In the genomic region with DNA sequence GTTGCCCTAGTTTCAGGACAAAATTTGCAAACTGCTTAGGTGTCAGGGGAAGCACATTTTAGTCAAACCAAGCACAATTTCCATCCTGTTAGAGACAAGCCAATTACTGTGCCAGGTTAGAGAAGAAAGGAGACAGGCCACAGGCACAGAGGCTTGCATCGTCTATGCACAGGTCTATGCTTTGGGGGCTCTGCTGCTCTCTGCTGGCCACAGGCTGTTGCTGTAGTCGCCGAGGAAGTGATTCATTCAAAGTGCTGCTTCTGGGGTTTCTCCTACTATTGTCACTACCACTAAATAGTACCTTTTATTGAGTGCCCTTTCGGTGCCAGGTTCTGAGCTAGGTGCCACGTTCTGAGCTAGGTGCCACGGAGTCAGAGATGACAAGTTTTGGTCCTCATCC, we compare ENCODE assay signal across 9 cellular contexts. TPM values are rescaled to one million over a fixed set of nuclear protein-coding genes. Genes with fewer than 3 reads are reported as not detected.
A peak's percentile ranks its signal among the peaks of the same experiment; 100 is the strongest.
DNase-seq lines count a peak whose midpoint lies in the region; ATAC-seq and TF ChIP-seq lines count a peak whose summit lies in the region.
"Had no signal": no experiment of that assay in that cellular context is flagged by ENCODE, and none has a peak within 500 bp of the region (broad histone marks: within the 10 kb centered on the region; RNA-seq: fewer than 3 reads in every experiment).

No MANE protein-coding gene starts in this region.

- H2AFZ ChIP-seq in OCI-LY1 (ENCODE audit: low read length) (no peak overlapping the region), neuronal stem cell (ENCODE audit: low read length) (no peak overlapping the region)

- no peaks in the 10 kb centered on the region for H4K20me1 ChIP-seq in OCI-LY1 (ENCODE audit: insufficient read depth, low read length)

- no peak overlapping the region for H2AK5ac ChIP-seq in neuronal stem cell (ENCODE audit: low read depth, low read length)

- no peak overlapping the region for H3K4me3 Mint-ChIP-seq in Caco-2 (ENCODE audit: unreplicated experiment)
- H3K4me3 Mint-ChIP-seq in activated T-cell treated with anti-CD3 and anti-CD28 coated beads, Interleukin-2, amount 50 U/mL, for 24 hours, result no peak overlapping the region

- H3K36me3 ChIP-seq in Caco-2 (ENCODE audit: control insufficient read depth, insufficient read depth, low read length) (no peaks in the 10 kb centered on the region), OCI-LY1 (ENCODE audit: insufficient read depth, low read length) (no peaks in the 10 kb centered on the region), neuronal stem cell (replicated peaks in 1 of 2; ENCODE audit: control insufficient read depth in 2 of 2, insufficient read depth in 2 of 2, low read length in 2 of 2) (no peaks in the 10 kb centered on the region), testis (ENCODE audit: low read depth, missing control alignments) (no peaks in the 10 kb centered on the region)

- no peaks in the 10 kb centered on the region for H3K9me3 Mint-ChIP-seq in Caco-2 (ENCODE audit: unreplicated experiment)
- no peaks in the 10 kb centered on the region for H3K9me3 Mint-ChIP-seq in activated T-cell treated with anti-CD3 and anti-CD28 coated beads, Interleukin-2, amount 50 U/mL, for 24 hours

- DNase-seq in Caco-2 (peak; percentile 44 to 46), fibroblast of gingiva (ENCODE audit: low read depth) (peak; percentile 21), neuronal stem cell (ENCODE audit: low spot score) (peak; percentile 9), testis (peak; percentile 68)
- DNase-seq in activated T-cell treated with anti-CD3 and anti-CD28 coated beads, Interleukin-2, amount 50 U/mL, for 24 hours, result peak; percentile 71

- H3K27ac ChIP-seq in OCI-LY1 (ENCODE audit: low read depth, low read length, poor library complexity, severe bottlenecking) (no peak overlapping the region), neuronal stem cell (replicated peaks; ENCODE audit: low read length) (no peak overlapping the region), testis (no peak overlapping the region)

- no peak overlapping the region for H3K27ac Mint-ChIP-seq in Caco-2 (ENCODE audit: unreplicated experiment)
- peak overlapping the region; percentile 87 for H3K27ac Mint-ChIP-seq in activated T-cell treated with anti-CD3 and anti-CD28 coated beads, Interleukin-2, amount 50 U/mL, for 24 hours

- H3K9me2 ChIP-seq in OCI-LY1 (ENCODE audit: low read depth, low read length), result no peaks in the 10 kb centered on the region

- no peaks in the 10 kb centered on the region for H3K79me2 ChIP-seq in OCI-LY1 (ENCODE audit: insufficient read depth, low read length)

- no peak overlapping the region for H3K23ac ChIP-seq in neuronal stem cell (ENCODE audit: low read depth, low read length, poor library complexity)

- intact Hi-C loops in Caco-2 (cut with micrococcal nuclease; ENCODE audit: unreplicated experiment) (loop anchor here (1.0 to 10.0 kb wide), 4 partner anchors 58 to 183 kb away; partner anchors contain the start of gene HTATSF1), testis (cut with DNase I; ENCODE audit: low total_unique reads) (no loop called here)

- no peaks in the 10 kb centered on the region for H3K4me1 ChIP-seq in Caco-2
- no peaks in the 10 kb centered on the region for H3K4me1 ChIP-seq in OCI-LY1 (ENCODE audit: insufficient read depth, low read length, severe bottlenecking)
- no peaks in the 10 kb centered on the region for H3K4me1 ChIP-seq in neuronal stem cell (ENCODE audit: control insufficient read depth in 2 of 2, insufficient read depth in 1 of 2, low read depth in 1 of 2, low read length in 2 of 2)
- no peaks in the 10 kb centered on the region for H3K4me1 ChIP-seq in testis

- CTCF ChIA-PET in Caco-2 (lab: Charles Lee), result no interaction called here

- H3K27me3 Mint-ChIP-seq in Caco-2 (ENCODE audit: insufficient read depth, unreplicated experiment), result peaks cover 7% of the 10 kb centered on the region
- H3K27me3 Mint-ChIP-seq in activated T-cell treated with anti-CD3 and anti-CD28 coated beads, Interleukin-2, amount 50 U/mL, for 24 hours, result peaks cover 26% of the 10 kb centered on the region

- no peak overlapping the region for H3K9ac ChIP-seq in OCI-LY1 (ENCODE audit: low read length)
- H3K9ac ChIP-seq in neuronal stem cell (ENCODE audit: low read depth, low read length, poor library complexity), result no peak overlapping the region

- peak; percentile 41 to 69 for TF ChIP-seq CTCF in Caco-2 (IDR thresholded peaks at IDR 0.05; ENCODE audit: insufficient read depth in 1 of 2, low read depth in 1 of 2, low read length in 1 of 2, severe bottlenecking in 1 of 2, unreplicated experiment in 1 of 2)
- TF ChIP-seq CTCF in OCI-LY1 (IDR thresholded peaks at IDR 0.05; ENCODE audit: low read length), result peak; percentile 54
- peak in 2 of 3 experiments; percentile 19 to 45 for TF ChIP-seq CTCF in testis (IDR thresholded peaks at IDR 0.05)

- no peak overlapping the region for H2BK15ac ChIP-seq in neuronal stem cell (ENCODE audit: low read length)

- no peak overlapping the region for H3K4ac ChIP-seq in neuronal stem cell (ENCODE audit: low read length)

- no peak overlapping the region for H3K18ac ChIP-seq in neuronal stem cell (ENCODE audit: low read length)

- H2BK120ac ChIP-seq in neuronal stem cell (ENCODE audit: low read depth, low read length), result no peak overlapping the region

- H3K79me1 ChIP-seq in neuronal stem cell (ENCODE audit: low read depth, low read length), result no peaks in the 10 kb centered on the region

- no peaks in the 10 kb centered on the region for H3K36me3 Mint-ChIP-seq in Caco-2 (ENCODE audit: insufficient read depth, unreplicated experiment)
- no peaks in the 10 kb centered on the region for H3K36me3 Mint-ChIP-seq in activated T-cell treated with anti-CD3 and anti-CD28 coated beads, Interleukin-2, amount 50 U/mL, for 24 hours (ENCODE audit: low read depth)

- WGBS in neuronal stem cell (ENCODE audit: extremely low coverage in 2 of 2, insufficient read length in 2 of 2, insufficient replicate concordance in 1 of 2), 2 donors, result no CpG with 5 or more reads among the region's 6 CpGs
- 8 to 21% methylated on average over 6 of the region's 6 CpGs for WGBS in testis, 2 donors

- BruUV-seq in Caco-2 (replicated peaks; lab: Mats Ljungman, UMichigan), result no TSS peak

- H3K4me3 ChIP-seq in Caco-2 (ENCODE audit: low read depth, low read length), result no peak overlapping the region
- no peak overlapping the region for H3K4me3 ChIP-seq in OCI-LY1 (ENCODE audit: low read depth, low read length, poor library complexity, severe bottlenecking)
- H3K4me3 ChIP-seq in neuronal stem cell (ENCODE audit: low read length in 2 of 2), result no peak overlapping the region
- H3K4me3 ChIP-seq in testis, result no peak overlapping the region

- no peak for TF ChIP-seq POLR2A in testis (IDR thresholded peaks at IDR 0.05)

- H3K27me3 ChIP-seq in Caco-2 (replicated peaks; ENCODE audit: control insufficient read depth, insufficient read depth, low read length) (no peaks in the 10 kb centered on the region), OCI-LY1 (ENCODE audit: insufficient read depth, low read length) (no peaks in the 10 kb centered on the region), neuronal stem cell (ENCODE audit: control insufficient read depth in 3 of 3, insufficient read depth in 3 of 3, low read depth in 1 of 3, low read length in 3 of 3) (no peaks in the 10 kb centered on the region), testis (no peaks in the 10 kb centered on the region)

- H2BK5ac ChIP-seq in neuronal stem cell (ENCODE audit: low read length), result no peak overlapping the region

- no peak overlapping the region for H2BK12ac ChIP-seq in neuronal stem cell (ENCODE audit: low read length)

- H4K8ac ChIP-seq in neuronal stem cell (ENCODE audit: low read depth, low read length), result no peak overlapping the region

- no peaks in the 10 kb centered on the region for H3F3A ChIP-seq in OCI-LY1 (ENCODE audit: insufficient read depth, low read length)

- ATAC-seq in GM19438 (IDR thresholded peaks at IDR 0.05; ENCODE audit: low read depth, unreplicated experiment) (peak; percentile 85), HG03521 (IDR thresholded peaks at IDR 0.05; ENCODE audit: unreplicated experiment) (peak; percentile 90)

- no peak overlapping the region for H3K14ac ChIP-seq in neuronal stem cell (ENCODE audit: low read length)

- H3K4me1 Mint-ChIP-seq in Caco-2 (ENCODE audit: low read depth, unreplicated experiment), result peaks cover 5% of the 10 kb centered on the region
- H3K4me1 Mint-ChIP-seq in activated T-cell treated with anti-CD3 and anti-CD28 coated beads, Interleukin-2, amount 50 U/mL, for 24 hours (ENCODE audit: low read depth), result peaks cover 34% of the 10 kb centered on the region

- POLR2A ChIA-PET in Caco-2 (lab: Charles Lee), result interaction anchor here (0.6 kb wide), 1 partner anchor 81 kb away, joined by 6 read pairs; no protein-coding TSS in a partner anchor

- H3K9me3 ChIP-seq in Caco-2 (no peaks in the 10 kb centered on the region), OCI-LY1 (ENCODE audit: low read length) (no peaks in the 10 kb centered on the region), neuronal stem cell (replicated peaks in 1 of 2; ENCODE audit: control insufficient read depth in 2 of 2, insufficient read depth in 1 of 2, low read depth in 1 of 2, low read length in 2 of 2) (no peaks in the 10 kb centered on the region), testis (no peaks in the 10 kb centered on the region)

- H4K91ac ChIP-seq in neuronal stem cell (ENCODE audit: low read depth, low read length, poor library complexity), result no peak overlapping the region

- H3K4me2 ChIP-seq in OCI-LY1 (ENCODE audit: low read length) (no peak overlapping the region), neuronal stem cell (ENCODE audit: insufficient read depth, low read length, poor library complexity, severe bottlenecking) (no peak overlapping the region)

RNA-seq across cellular contexts. Expression of gene VGLL1, which starts 45.5 kb away (rescaled TPM):
- total RNA-seq in Caco-2 (2022) (42.3 and 49.5 TPM in 2 replicates), testis (not detected)
- not detected for polyA plus RNA-seq in neuronal stem cell (2013, experiment 1 of 2)
- polyA plus RNA-seq in neuronal stem cell (2013, experiment 2 of 2), result 0.08 TPM
- 0.70 TPM for polyA plus RNA-seq in testis (ENCODE audit: insufficient read depth, low read depth, low replicate concordance)
- total RNA-seq: T-helper 2 cell treated with Interferon-gamma antibody and Interleukin-4, amounts not matched to agents 100 ng/mL and 5 ng/mL, for 36 hours had no signal

Comparison
In these comparisons a context has a peak if more than half of its experiments do, and no peak if none do; other contexts are left out.
1. DNase-seq: peak in every context shown above with its lines; median percentile 71 in activated T-cell treated with anti-CD3 and anti-CD28 coated beads, Interleukin-2, amount 50 U/mL, for 24 hours; 68 in testis; 45 in Caco-2; 21 in fibroblast of gingiva; 9 in neuronal stem cell.
2. RNA of gene VGLL1, which starts 45.5 kb away (total RNA-seq): 42.3 to 49.5 TPM in Caco-2; not detected in testis; every median in the first group is over 10 times any median in the second.
3. Peak in every context shown above with its lines, with median percentiles within 50 percentile points of each other: CTCF ChIP-seq.